8 cellular contexts compared by ENCODE assay signal in genomic region chr2:8679567-8679826, GRCh38. TPM values are rescaled to one million over a fixed set of nuclear protein-coding genes. Genes with fewer than 3 reads are reported as not detected.
DNase-seq lines count a peak whose midpoint lies in the region; ATAC-seq, FAIRE-seq and TF ChIP-seq lines count a peak whose summit lies in the region.

No MANE protein-coding gene starts in this region.

- peak overlapping the region; percentile 100 for H3K9ac ChIP-seq in HepG2 (ENCODE audit: insufficient read depth, low read depth, low read length)

- POLR2A ChIA-PET in HepG2 (lab: Yijun Ruan, JAX) (interaction anchor here (1.0 to 7.2 kb wide), 20 partner anchors 10 to 588 kb away, joined by 3 to 354 read pairs (median 29); no protein-coding TSS in a partner anchor), RWPE1 (lab: Yijun Ruan, JAX; ENCODE audit: low non-redundant PET) (interaction anchor here (0.5 kb wide), 1 partner anchor 34 kb away, joined by 3 read pairs; no protein-coding TSS in a partner anchor)

- DNase-seq in T-helper 2 cell treated with Interferon-gamma antibody and Interleukin-4, amounts not matched to agents 5 μg/mL and 100 μg/mL, for 36 hours (ENCODE audit: low spot score): no peak
- no peak for DNase-seq in T-helper 2 cell
- no peak for DNase-seq in HepG2 (ENCODE audit: low spot score)
- no peak for DNase-seq in testis
- DNase-seq in SK-N-DZ (ENCODE audit: low spot score): no peak
- DNase-seq in RWPE1 (ENCODE audit: low spot score): no peak

- peak overlapping the region; percentile 99 for H3K4me2 ChIP-seq in HepG2 (ENCODE audit: low read depth, low read length)

- peaks cover 3% of the 10 kb centered on the region for H3K9me3 Mint-ChIP-seq in T-helper 2 cell treated with Interferon-gamma antibody and Interleukin-4, amounts not matched to agents 5 μg/mL and 100 μg/mL, for 36 hours

- H3K27ac Mint-ChIP-seq in T-helper 2 cell treated with Interferon-gamma antibody and Interleukin-4, amounts not matched to agents 5 μg/mL and 100 μg/mL, for 36 hours: peak overlapping the region; percentile 90

- CTCF ChIA-PET in HepG2 (lab: Yijun Ruan, JAX; ENCODE audit: low intra/inter-chr PET ratio, low total read pairs) (interaction anchor here (1.1 kb wide), 1 partner anchor 51 kb away, joined by 4 read pairs; no protein-coding TSS in a partner anchor), RWPE1 (lab: Yijun Ruan, JAX) (interaction anchor here (0.6 to 1.1 kb wide), 2 partner anchors 154 to 1568 kb away, joined by 3 read pairs; no protein-coding TSS in a partner anchor)

- H3K4me3 ChIP-seq in HepG2 (replicated peaks in 1 of 3; ENCODE audit: insufficient read depth in 1 of 3, low read depth in 2 of 3, low read length in 3 of 3) (peak overlapping the region; percentile 79 to 94 (median 83)), testis (peak overlapping the region; percentile 58 to 73)

- no peak for TF ChIP-seq CTCF in HepG2 (CRISPR knock-in tag; IDR thresholded peaks at IDR 0.05)
- no peak for TF ChIP-seq CTCF in testis (IDR thresholded peaks at IDR 0.05)
- no peak for TF ChIP-seq CTCF in RWPE1 (conservative IDR thresholded peaks at IDR 0.05; ENCODE audit: low read depth)

- H3K4me3 Mint-ChIP-seq in T-helper 2 cell treated with Interferon-gamma antibody and Interleukin-4, amounts not matched to agents 5 μg/mL and 100 μg/mL, for 36 hours: peak overlapping the region; percentile 94

- TF ChIP-seq POLR2A in HepG2 (IDR thresholded peaks at IDR 0.05; ENCODE audit: insufficient read depth in 1 of 2, low read depth in 2 of 2, low read length in 2 of 2) (no peak), testis (IDR thresholded peaks at IDR 0.05) (no peak)

- H3K36me3 ChIP-seq in HepG2 (replicated peaks in 1 of 2; ENCODE audit: control insufficient read depth in 1 of 2, insufficient read depth in 2 of 2, low read length in 2 of 2): no peaks in the 10 kb centered on the region
- no peaks in the 10 kb centered on the region for H3K36me3 ChIP-seq in testis (ENCODE audit: low read depth, missing control alignments)

- H3K9me3 ChIP-seq in HepG2 (ENCODE audit: low read length): peaks cover 6% of the 10 kb centered on the region
- H3K9me3 ChIP-seq in testis: no peaks in the 10 kb centered on the region

- H3K36me3 Mint-ChIP-seq in T-helper 2 cell treated with Interferon-gamma antibody and Interleukin-4, amounts not matched to agents 5 μg/mL and 100 μg/mL, for 36 hours (ENCODE audit: low read depth): peaks cover 31% of the 10 kb centered on the region

- in situ Hi-C loops in HepG2 (cut with HindIII; ENCODE audit: extremely low pct_ligation_motif_present, low pct_unique_long_range_greater_than_20kb): loop anchor here (5.0 kb wide), 2 partner anchors 52 to 572 kb away; no protein-coding TSS in a partner anchor

- H3K4me1 ChIP-seq in HepG2 (ENCODE audit: insufficient read depth, low read length) (peaks cover 38% of the 10 kb centered on the region), testis (peaks cover 20% of the 10 kb centered on the region)

- no peak overlapping the region for H2AFZ ChIP-seq in HepG2 (ENCODE audit: low read length)

- H3K27me3 Mint-ChIP-seq in T-helper 2 cell treated with Interferon-gamma antibody and Interleukin-4, amounts not matched to agents 5 μg/mL and 100 μg/mL, for 36 hours (ENCODE audit: low read depth): peaks cover 33% of the 10 kb centered on the region

- peaks cover 32% of the 10 kb centered on the region for H3K4me1 Mint-ChIP-seq in T-helper 2 cell treated with Interferon-gamma antibody and Interleukin-4, amounts not matched to agents 5 μg/mL and 100 μg/mL, for 36 hours (ENCODE audit: low read depth)

- TF ChIP-seq RAD21 in HepG2 (CRISPR knock-in tag; IDR thresholded peaks at IDR 0.05): no peak

- H4K20me1 ChIP-seq in HepG2 (ENCODE audit: insufficient read depth, low read length): peaks cover 21% of the 10 kb centered on the region

- H3K27ac ChIP-seq in angular gyrus (ENCODE audit: low read depth, low read length) (peak overlapping the region; percentile 82), HepG2 (ENCODE audit: extremely low read length, insufficient read depth, low read length) (peak overlapping the region; percentile 100), testis (peak overlapping the region; percentile 90 to 97), RWPE1 (no peak overlapping the region)

- 0 out of 4 replicates have a peak, but pooled peaks of 1 of the 2 experiments have one; percentile 13 for TF ChIP-seq EP300 in HepG2 (IDR thresholded peaks at IDR 0.05; ENCODE audit: low read depth in 2 of 2, low read length in 2 of 2)
- no peak for TF ChIP-seq EP300 in HepG2 (CRISPR knock-in tag; IDR thresholded peaks at IDR 0.05; ENCODE audit: borderline replicate concordance)

- BruUV-seq in HepG2 (replicated peaks; lab: Mats Ljungman, UMichigan): no TSS peak

- peaks cover 30% of the 10 kb centered on the region for H3K79me2 ChIP-seq in HepG2 (ENCODE audit: insufficient read depth, low read length)

- under 1% methylated on average over 8 of the region's 8 CpGs for WGBS in HepG2 (ENCODE audit: low lambda C conversion rate)
- WGBS in testis, 2 donors: 10 to 13% methylated on average over 8 of the region's 8 CpGs

- intact Hi-C loops in HepG2 (cut with micrococcal nuclease; ENCODE audit: unreplicated experiment): loop anchor here (2.0 kb wide), 1 partner anchor 577 kb away; no protein-coding TSS in a partner anchor
- intact Hi-C loops in testis (cut with DNase I; ENCODE audit: low total_unique reads): no loop called here

- no peak for ATAC-seq in HepG2
- no peak for ATAC-seq in HG03196 (IDR thresholded peaks at IDR 0.05; ENCODE audit: unreplicated experiment)

- no peak for FAIRE-seq in HepG2 (lab: Jason Lieb, UNC)

- H3K27me3 ChIP-seq in HepG2 (ENCODE audit: control insufficient read depth in 1 of 2, insufficient read depth in 2 of 2, low read length in 2 of 2): peaks cover 0 to 8% of the 10 kb centered on the region in 2 experiments; a peak in 1 of 5 replicates
- no peaks in the 10 kb centered on the region for H3K27me3 ChIP-seq in testis

TF ChIP-seq in HepG2, 621 proteins besides CTCF, POLR2A, EP300 and RAD21 (continues in another document):
- no peak for TF ChIP-seq ZNF414 (CRISPR knock-in tag; IDR thresholded peaks at IDR 0.05)
- TF ChIP-seq FLYWCH1 (CRISPR knock-in tag; IDR thresholded peaks at IDR 0.05): 0 out of 2 replicates have a peak, but pooled peaks have one; percentile 21
- TF ChIP-seq ETS1 (CRISPR knock-in tag; IDR thresholded peaks at IDR 0.05): 0 out of 2 replicates have a peak, but pooled peaks have one; percentile 16
- peak; percentile 16; the same call in 1 of the 2 replicates for TF ChIP-seq ZNF20 (CRISPR knock-in tag; IDR thresholded peaks at IDR 0.05)
- no peak for TF ChIP-seq GABPA (IDR thresholded peaks at IDR 0.05; ENCODE audit: low read depth, low read length)
- TF ChIP-seq GABPA (CRISPR knock-in tag; IDR thresholded peaks at IDR 0.05; ENCODE audit: low read depth): peak; percentile 18; the same call in 1 of the 2 replicates

RNA-seq across cellular contexts. Expression of gene ID2, which starts 2.4 kb away (rescaled TPM):
- total RNA-seq in HepG2 (2016; rRNA removed; fragmentation: Illumina TruSeq; extraction: Trizol): 214 and 258 TPM in 2 replicates
- total RNA-seq in HepG2 (2016; cell fraction: cytosol; rRNA removed; fragmentation: Illumina TruSeq; extraction: Trizol; ENCODE audit: low read depth): 123 and 125 TPM in 2 replicates
- total RNA-seq in HepG2 (2016; cell fraction: insoluble cytoplasmic fraction; rRNA removed; fragmentation: Illumina TruSeq; extraction: Trizol): 231 and 299 TPM in 2 replicates
- total RNA-seq in HepG2 (2016; cell fraction: membrane; rRNA removed; fragmentation: Illumina TruSeq; extraction: Trizol): 120 and 130 TPM in 2 replicates
- 161 and 168 TPM in 2 replicates for total RNA-seq in HepG2 (2016; cell fraction: nucleus; rRNA removed; fragmentation: Illumina TruSeq; extraction: Trizol)
- 610 and 719 TPM in 2 replicates for polyA plus RNA-seq in HepG2 (2011; rRNA removed)
- polyA plus RNA-seq in HepG2 (2011; cell fraction: cytosol; rRNA removed): 553 and 655 TPM in 2 replicates
- polyA plus RNA-seq in HepG2 (2011; cell fraction: nucleus; rRNA removed): 354 and 556 TPM in 2 replicates
- 144 and 150 TPM in 2 replicates for polyA plus RNA-seq in HepG2 (2012)
- polyA plus RNA-seq in HepG2 (2016; cell fraction: cytosol; fragmentation: Illumina TruSeq; extraction: Trizol; ENCODE audit: low read depth): 39.6 and 40.9 TPM in 2 replicates
- 355 and 371 TPM in 2 replicates for polyA plus RNA-seq in HepG2 (2016; cell fraction: insoluble cytoplasmic fraction; fragmentation: Illumina TruSeq; extraction: Trizol; ENCODE audit: low read depth)
- polyA plus RNA-seq in HepG2 (2016; cell fraction: membrane; fragmentation: Illumina TruSeq; extraction: Trizol; ENCODE audit: low read depth): 61.5 and 69.8 TPM in 2 replicates
- 375 and 408 TPM in 2 replicates for polyA plus RNA-seq in HepG2 (2016; cell fraction: nucleus; fragmentation: Illumina TruSeq; extraction: Trizol; ENCODE audit: insufficient read depth, low read depth)
- 143 and 451 TPM in 2 replicates for polyA minus RNA-seq in HepG2 (2011; rRNA and poly(A)+ RNA removed; ENCODE audit: low replicate concordance)
- 138 and 177 TPM in 2 replicates for polyA minus RNA-seq in HepG2 (2011; cell fraction: cytosol; rRNA and poly(A)+ RNA removed)
- polyA minus RNA-seq in HepG2 (2011; cell fraction: nucleus; rRNA and poly(A)+ RNA removed): 115 and 276 TPM in 2 replicates
- 10 to 100 TPM; 48.8 to 87.2 TPM for total RNA-seq in testis
- 31.3 TPM for polyA plus RNA-seq in testis (ENCODE audit: insufficient read depth, low read depth, low replicate concordance)
- 202 TPM in 2 replicates for polyA plus RNA-seq in SK-N-DZ (2014; cell fraction: cytosol; rRNA removed)
- 178 and 310 TPM in 2 replicates for polyA plus RNA-seq in SK-N-DZ (2014; cell fraction: nucleus; rRNA removed)
